In the genomic region with DNA sequence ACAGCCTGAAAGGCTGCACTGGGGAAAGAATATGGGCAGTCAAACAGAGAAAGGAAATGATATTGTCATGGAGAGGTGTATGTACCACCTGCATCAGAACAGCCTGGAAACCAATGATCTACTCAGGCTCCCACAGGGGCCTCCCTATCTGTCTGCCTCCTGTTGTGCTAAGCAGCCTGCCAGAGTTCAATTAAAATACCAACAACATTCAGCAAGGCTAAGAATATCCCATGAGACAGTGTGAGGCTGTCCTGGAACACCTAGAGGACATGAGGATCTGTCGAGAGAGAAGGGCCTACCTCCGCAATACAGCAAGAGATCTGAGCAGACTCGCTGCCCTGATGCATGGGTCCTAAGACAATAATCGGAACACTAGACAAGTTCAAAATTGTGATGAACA, we compare ENCODE assay signal across 15 cellular contexts. TPM values are rescaled to one million over a fixed set of nuclear protein-coding genes. Genes with fewer than 3 reads are reported as not detected.
DNase-seq lines count a peak whose midpoint lies in the region; TF ChIP-seq lines count a peak whose summit lies in the region.
"Had no signal": no experiment of that assay in that cellular context is flagged by ENCODE, and none has a peak within 500 bp of the region (broad histone marks: within the 10 kb centered on the region; RNA-seq: fewer than 3 reads in every experiment).

No MANE protein-coding gene starts in this region.

- H3K27me3 ChIP-seq in Loucy (ENCODE audit: insufficient read depth, low read length, poor library complexity, severe bottlenecking) (no peaks in the 10 kb centered on the region), cardiac muscle cell (no peaks in the 10 kb centered on the region)
- H3K27me3 ChIP-seq: BLaER1 had no signal

- H3K4me1 ChIP-seq in HEK293 (ENCODE audit: control insufficient read depth, insufficient read depth, low read length), result peaks cover 3% of the 10 kb centered on the region
- H3K4me1 ChIP-seq in Loucy (ENCODE audit: insufficient read depth, low read length, poor library complexity, severe bottlenecking), result peaks cover 22% of the 10 kb centered on the region
- H3K4me1 ChIP-seq in cardiac muscle cell (ENCODE audit: low read depth), result peaks cover 11% of the 10 kb centered on the region
- H3K4me1 ChIP-seq: BLaER1 had no signal

- H3K4me3 ChIP-seq in HEK293 (ENCODE audit: low read depth, low read length) (no peak overlapping the region), Loucy (ENCODE audit: low read length, poor library complexity, severe bottlenecking) (no peak overlapping the region), cardiac muscle cell (no peak overlapping the region)
- H3K4me3 ChIP-seq: BLaER1, K562 had no signal

- H4K20me1 ChIP-seq in Loucy (ENCODE audit: insufficient read depth, low read length, poor library complexity, severe bottlenecking), result peaks cover 18% of the 10 kb centered on the region

- H3K4me2 ChIP-seq in Loucy (ENCODE audit: low read depth, low read length, poor library complexity, severe bottlenecking), result peak overlapping the region; percentile 1
- H3K4me2 ChIP-seq: BLaER1 had no signal

- H3K9me3 ChIP-seq in HEK293 (ENCODE audit: control insufficient read depth, insufficient read depth, low read depth, low read length), result no peaks in the 10 kb centered on the region
- no peaks in the 10 kb centered on the region for H3K9me3 ChIP-seq in Loucy (ENCODE audit: insufficient read depth, low read depth, low read length)
- no peaks in the 10 kb centered on the region for H3K9me3 ChIP-seq in cardiac muscle cell (ENCODE audit: low read depth)
- H3K9me3 ChIP-seq: BLaER1 had no signal

- TF ChIP-seq CTCF in HEK293 (tag by site-specific recombination; IDR thresholded peaks at IDR 0.05), result no peak
- TF ChIP-seq CTCF in Loucy (conservative IDR thresholded peaks at IDR 0.05; ENCODE audit: low read length), result no peak
- no peak for TF ChIP-seq CTCF in cardiac muscle cell (IDR thresholded peaks at IDR 0.05; ENCODE audit: low read depth, low read length)
- TF ChIP-seq CTCF in RWPE1 (conservative IDR thresholded peaks at IDR 0.05; ENCODE audit: low read depth), result no peak

- POLR2A ChIA-PET in HEK293 (lab: Yijun Ruan, JAX) (interaction anchor here (1.0 to 1.7 kb wide), 2 partner anchors 80 to 81 kb away, joined by 3 read pairs; a partner anchor contains a TSS), RWPE1 (lab: Yijun Ruan, JAX; ENCODE audit: low non-redundant PET) (no interaction called here)

- no peak overlapping the region for H3K9ac ChIP-seq in Loucy (ENCODE audit: low read depth, low read length, poor library complexity, severe bottlenecking)
- H3K9ac ChIP-seq: BLaER1 had no signal

- H3K36me3 ChIP-seq in HEK293 (ENCODE audit: control insufficient read depth in 2 of 2, insufficient read depth in 1 of 2, low read length in 2 of 2) (peaks cover 69 to 80% of the 10 kb centered on the region in 2 experiments), Loucy (ENCODE audit: insufficient read depth, low read length) (peaks cover 33% of the 10 kb centered on the region; the same call in 1 of the 2 replicates), cardiac muscle cell (peaks cover 16% of the 10 kb centered on the region)

- CTCF ChIA-PET in HEK293 (lab: Yijun Ruan, JAX), result interaction anchor here (0.6 to 1.8 kb wide), 4 partner anchors 9 to 277 kb away, joined by 3 to 7 read pairs (median 3); a partner anchor contains a TSS
- CTCF ChIA-PET in RWPE1 (lab: Yijun Ruan, JAX), result no interaction called here

- H3K27ac ChIP-seq in HEK293 (ENCODE audit: extremely low read depth, low read depth, low read length) (no peak overlapping the region), cardiac muscle cell (peak overlapping the region; percentile 77), RWPE1 (no peak overlapping the region)
- H3K27ac ChIP-seq: BLaER1 had no signal

- H2AFZ ChIP-seq in Loucy (ENCODE audit: low read length), result no peak overlapping the region

- H3K79me2 ChIP-seq in Loucy (ENCODE audit: insufficient read depth, low read length), result peaks cover 26% of the 10 kb centered on the region

- DNase-seq in cardiac muscle cell (ENCODE audit: low read depth in 1 of 2, low spot score in 1 of 2) (peak in 1 of 2 donors; percentile 65), myocyte (ENCODE audit: low read depth) (peak; percentile 51), NCI-H82 (lab: John Stamatoyannopoulos, UW) (no peak), RWPE1 (ENCODE audit: low spot score) (no peak)
- no peak for DNase-seq in effector CD4-positive, alpha-beta T cell
- DNase-seq: CD8-positive, alpha-beta memory T cell; HFFc6; NCI-H1048; NCI-H146; NCI-H748 treated with DMSO at 0.1 percent for 48 hours; SHP77 had no signal

- H3K9me2 ChIP-seq in Loucy (replicated peaks; ENCODE audit: low read depth, low read length), result no peaks in the 10 kb centered on the region

- no peaks in the 10 kb centered on the region for H3F3A ChIP-seq in Loucy (ENCODE audit: low read depth)

TF ChIP-seq in HEK293, 187 proteins besides CTCF, POLR2A, EP300 and RAD21:
- no peak for TF ChIP-seq ZNF561 (tag by site-specific recombination; IDR thresholded peaks at IDR 0.05; ENCODE audit: borderline replicate concordance)
- TF ChIP-seq, protein P1, sequence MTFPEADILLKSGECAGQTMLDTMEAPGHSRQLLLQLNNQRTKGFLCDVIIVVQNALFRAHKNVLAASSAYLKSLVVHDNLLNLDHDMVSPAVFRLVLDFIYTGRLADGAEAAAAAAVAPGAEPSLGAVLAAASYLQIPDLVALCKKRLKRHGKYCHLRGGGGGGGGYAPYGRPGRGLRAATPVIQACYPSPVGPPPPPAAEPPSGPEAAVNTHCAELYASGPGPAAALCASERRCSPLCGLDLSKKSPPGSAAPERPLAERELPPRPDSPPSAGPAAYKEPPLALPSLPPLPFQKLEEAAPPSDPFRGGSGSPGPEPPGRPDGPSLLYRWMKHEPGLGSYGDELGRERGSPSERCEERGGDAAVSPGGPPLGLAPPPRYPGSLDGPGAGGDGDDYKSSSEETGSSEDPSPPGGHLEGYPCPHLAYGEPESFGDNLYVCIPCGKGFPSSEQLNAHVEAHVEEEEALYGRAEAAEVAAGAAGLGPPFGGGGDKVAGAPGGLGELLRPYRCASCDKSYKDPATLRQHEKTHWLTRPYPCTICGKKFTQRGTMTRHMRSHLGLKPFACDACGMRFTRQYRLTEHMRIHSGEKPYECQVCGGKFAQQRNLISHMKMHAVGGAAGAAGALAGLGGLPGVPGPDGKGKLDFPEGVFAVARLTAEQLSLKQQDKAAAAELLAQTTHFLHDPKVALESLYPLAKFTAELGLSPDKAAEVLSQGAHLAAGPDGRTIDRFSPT (tag by site-specific recombination; IDR thresholded peaks at IDR 0.05), result no peak
- TF ChIP-seq, protein P2, sequence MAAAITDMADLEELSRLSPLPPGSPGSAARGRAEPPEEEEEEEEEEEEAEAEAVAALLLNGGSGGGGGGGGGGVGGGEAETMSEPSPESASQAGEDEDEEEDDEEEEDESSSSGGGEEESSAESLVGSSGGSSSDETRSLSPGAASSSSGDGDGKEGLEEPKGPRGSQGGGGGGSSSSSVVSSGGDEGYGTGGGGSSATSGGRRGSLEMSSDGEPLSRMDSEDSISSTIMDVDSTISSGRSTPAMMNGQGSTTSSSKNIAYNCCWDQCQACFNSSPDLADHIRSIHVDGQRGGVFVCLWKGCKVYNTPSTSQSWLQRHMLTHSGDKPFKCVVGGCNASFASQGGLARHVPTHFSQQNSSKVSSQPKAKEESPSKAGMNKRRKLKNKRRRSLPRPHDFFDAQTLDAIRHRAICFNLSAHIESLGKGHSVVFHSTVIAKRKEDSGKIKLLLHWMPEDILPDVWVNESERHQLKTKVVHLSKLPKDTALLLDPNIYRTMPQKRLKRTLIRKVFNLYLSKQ (tag by site-specific recombination; IDR thresholded peaks at IDR 0.05; ENCODE audit: borderline replicate concordance), result no peak
- TF ChIP-seq, protein P3, sequence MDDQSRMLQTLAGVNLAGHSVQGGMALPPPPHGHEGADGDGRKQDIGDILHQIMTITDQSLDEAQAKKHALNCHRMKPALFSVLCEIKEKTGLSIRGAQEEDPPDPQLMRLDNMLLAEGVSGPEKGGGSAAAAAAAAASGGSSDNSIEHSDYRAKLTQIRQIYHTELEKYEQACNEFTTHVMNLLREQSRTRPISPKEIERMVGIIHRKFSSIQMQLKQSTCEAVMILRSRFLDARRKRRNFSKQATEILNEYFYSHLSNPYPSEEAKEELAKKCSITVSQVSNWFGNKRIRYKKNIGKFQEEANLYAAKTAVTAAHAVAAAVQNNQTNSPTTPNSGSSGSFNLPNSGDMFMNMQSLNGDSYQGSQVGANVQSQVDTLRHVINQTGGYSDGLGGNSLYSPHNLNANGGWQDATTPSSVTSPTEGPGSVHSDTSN (CRISPR knock-in tag; IDR thresholded peaks at IDR 0.05), result no peak
- 0 out of 2 replicates have a peak, but pooled peaks have one; percentile 35 for TF ChIP-seq ZIC2 (tag by site-specific recombination; IDR thresholded peaks at IDR 0.05)
- TF ChIP-seq, protein P4, sequence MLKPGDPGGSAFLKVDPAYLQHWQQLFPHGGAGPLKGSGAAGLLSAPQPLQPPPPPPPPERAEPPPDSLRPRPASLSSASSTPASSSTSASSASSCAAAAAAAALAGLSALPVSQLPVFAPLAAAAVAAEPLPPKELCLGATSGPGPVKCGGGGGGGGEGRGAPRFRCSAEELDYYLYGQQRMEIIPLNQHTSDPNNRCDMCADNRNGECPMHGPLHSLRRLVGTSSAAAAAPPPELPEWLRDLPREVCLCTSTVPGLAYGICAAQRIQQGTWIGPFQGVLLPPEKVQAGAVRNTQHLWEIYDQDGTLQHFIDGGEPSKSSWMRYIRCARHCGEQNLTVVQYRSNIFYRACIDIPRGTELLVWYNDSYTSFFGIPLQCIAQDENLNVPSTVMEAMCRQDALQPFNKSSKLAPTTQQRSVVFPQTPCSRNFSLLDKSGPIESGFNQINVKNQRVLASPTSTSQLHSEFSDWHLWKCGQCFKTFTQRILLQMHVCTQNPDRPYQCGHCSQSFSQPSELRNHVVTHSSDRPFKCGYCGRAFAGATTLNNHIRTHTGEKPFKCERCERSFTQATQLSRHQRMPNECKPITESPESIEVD (tag by site-specific recombination; IDR thresholded peaks at IDR 0.05), result no peak
- TF ChIP-seq KLF16 (tag by site-specific recombination; IDR thresholded peaks at IDR 0.05), result no peak

RNA-seq across cellular contexts. Expression of a gene that starts 8.4 kb away (rescaled TPM):
- total RNA-seq in cardiac muscle cell (65.0 and 69.2 TPM in 2 replicates), myocyte (85.2 and 85.6 TPM in 2 replicates)
- polyA plus RNA-seq in cardiac muscle cell, result 60.5 and 65.5 TPM in 2 replicates
- polyA plus RNA-seq in myocyte (2012), result 50.9 TPM

RNA-seq across cellular contexts. Expression of a gene that starts 16.4 kb away (rescaled TPM):
- total RNA-seq in cardiac muscle cell, result 5.4 and 6.5 TPM in 2 replicates
- polyA plus RNA-seq in cardiac muscle cell, result 5.3 and 5.9 TPM in 2 replicates
- total RNA-seq in myocyte, result 4.0 and 10.9 TPM in 2 replicates
- polyA plus RNA-seq in myocyte (2012), result 3.1 TPM
- polyA plus RNA-seq: CD8-positive, alpha-beta memory T cell had no signal

RNA-seq across cellular contexts. Expression of a gene that starts 21.3 kb away (rescaled TPM):
- total RNA-seq in cardiac muscle cell (130 and 143 TPM in 2 replicates), myocyte (69.2 and 73.1 TPM in 2 replicates)
- polyA plus RNA-seq in cardiac muscle cell, result 142 and 148 TPM in 2 replicates
- polyA plus RNA-seq in myocyte (2012), result 106 TPM

RNA-seq across cellular contexts. Expression of a gene that starts 22.6 kb away (rescaled TPM):
- 90.9 and 128 TPM in 2 replicates for total RNA-seq in cardiac muscle cell
- polyA plus RNA-seq in cardiac muscle cell, result 63.6 and 86.9 TPM in 2 replicates
- 185 and 199 TPM in 2 replicates for total RNA-seq in myocyte
- polyA plus RNA-seq in myocyte (2012), result 61.3 TPM

RNA-seq across cellular contexts. Expression of a gene that starts 23.7 kb away (rescaled TPM):
- 2.2 and 2.8 TPM in 2 replicates for total RNA-seq in cardiac muscle cell
- 3.9 and 5.6 TPM in 2 replicates for polyA plus RNA-seq in cardiac muscle cell
- 0.43 and 1.4 TPM in 2 replicates for total RNA-seq in myocyte
- 2.0 TPM for polyA plus RNA-seq in myocyte (2012)
- total RNA-seq: CD8-positive, alpha-beta memory T cell; K562 had no signal
- polyA plus RNA-seq: CD8-positive, alpha-beta memory T cell; K562 had no signal
